29 cellular contexts compared by ENCODE assay signal in genomic region chr3:151320131-151320530, GRCh38. TPM values are rescaled to one million over a fixed set of nuclear protein-coding genes. Genes with fewer than 3 reads are reported as not detected.
A peak's percentile ranks its signal among the peaks of the same experiment; 100 is the strongest.
DNase-seq lines count a peak whose midpoint lies in the region; TF ChIP-seq lines count a peak whose summit lies in the region.
"Had no signal": no experiment of that assay in that cellular context is flagged by ENCODE, and none has a peak within 500 bp of the region (broad histone marks: within the 10 kb centered on the region; RNA-seq: fewer than 3 reads in every experiment).

No MANE protein-coding gene starts in this region.

- H3K27me3 ChIP-seq in adipocyte (replicated peaks; ENCODE audit: control insufficient read depth, insufficient read depth, low read length), result no peaks in the 10 kb centered on the region
- no peaks in the 10 kb centered on the region for H3K27me3 ChIP-seq in fibroblast of lung (ENCODE audit: control insufficient read depth, insufficient read depth, low read length)
- H3K27me3 ChIP-seq in suprapubic skin, result no peaks in the 10 kb centered on the region
- no peaks in the 10 kb centered on the region for H3K27me3 ChIP-seq in left ventricle myocardium inferior (ENCODE audit: low read depth)
- no peaks in the 10 kb centered on the region for H3K27me3 ChIP-seq in H7 (ENCODE audit: control insufficient read depth, insufficient read depth, low read length)
- H3K27me3 ChIP-seq: neural progenitor cell had no signal

- intact Hi-C loops in left ventricle myocardium inferior (cut with micrococcal nuclease), result no loop called here

- H3K36me3 ChIP-seq in adipocyte (ENCODE audit: control insufficient read depth, insufficient read depth, low read length, severe bottlenecking), result no peaks in the 10 kb centered on the region
- no peaks in the 10 kb centered on the region for H3K36me3 ChIP-seq in fibroblast of lung (ENCODE audit: control insufficient read depth, insufficient read depth, low read length)
- H3K36me3 ChIP-seq in suprapubic skin, result no peaks in the 10 kb centered on the region
- H3K36me3 ChIP-seq in left ventricle myocardium inferior, result no peaks in the 10 kb centered on the region
- H3K36me3 ChIP-seq in H7 (replicated peaks; ENCODE audit: control insufficient read depth, insufficient read depth, low read length), result no peaks in the 10 kb centered on the region
- H3K36me3 ChIP-seq: neural progenitor cell had no signal

- TF ChIP-seq CTCF in LNCaP clone FGC (IDR thresholded peaks at IDR 0.05; ENCODE audit: control insufficient read depth, extremely low read depth, insufficient read depth) (no peak), fibroblast of lung (conservative IDR thresholded peaks at IDR 0.05 in 1 of 2, IDR thresholded peaks at IDR 0.05 in 1 of 2; ENCODE audit: low read depth in 1 of 2, low read length in 2 of 2) (no peak), suprapubic skin (IDR thresholded peaks at IDR 0.05) (no peak), left ventricle myocardium inferior (IDR thresholded peaks at IDR 0.05; ENCODE audit: borderline replicate concordance) (no peak)

- 40% methylated on average over 2 of the region's 2 CpGs for WGBS in suprapubic skin

- TF ChIP-seq EP300 in suprapubic skin (IDR thresholded peaks at IDR 0.05), result no peak

- DNase-seq in LNCaP clone FGC (ENCODE audit: low read depth), result peak; percentile 17
- DNase-seq in adipocyte (ENCODE audit: low read depth), result no peak
- peak in 1 of 2 donors; percentile 13 for DNase-seq in fibroblast of lung (ENCODE audit: low read depth in 2 of 2)
- DNase-seq in suprapubic skin (ENCODE audit: low spot score in 2 of 2), result no peak
- no peak for DNase-seq in left ventricle myocardium inferior
- no peak for DNase-seq in ecto neural progenitor cell (ENCODE audit: low spot score)
- no peak for DNase-seq in H7
- DNase-seq: activated CD4-positive, alpha-beta memory T cell treated with anti-CD3 and anti-CD28 coated beads, Interleukin-2, amount 10 ng/mL, durations not matched to agents 7 days and 5 days; activated CD4-positive, alpha-beta T cell treated with anti-CD3 and anti-CD28 coated beads for 1 hour; activated CD8-positive, alpha-beta memory T cell treated with anti-CD3 and anti-CD28 coated beads, Interleukin-2, amount 50 U/mL, for 48 hours; activated gamma-delta T cell; activated naive CD8-positive, alpha-beta T cell treated with anti-CD3 and anti-CD28 coated beads, Interleukin-2, amount 10 ng/mL, durations not matched to agents 7 days and 5 days; C1 segment of cervical spinal cord; COR-L47; DMS53; H9; NCI-H1417 treated with DMSO at 0.1 percent for 48 hours; NCI-H2081; NCI-H226; NCI-H69; SHP77 treated with DMSO at 0.1 percent for 48 hours; stimulated activated CD8-positive, alpha-beta memory T cell treated with anti-CD3 and anti-CD28 coated beads, Interleukin-4, amount 100 ng/mL, for 48 hours; stimulated activated naive CD8-positive, alpha-beta T cell treated with anti-CD3 and anti-CD28 coated beads, Interleukin-15, amount 100 ng/mL, for 72 hours had no signal

- TF ChIP-seq POLR2A in suprapubic skin (IDR thresholded peaks at IDR 0.05), result no peak

- peak overlapping the region; percentile 56 for H3K4me2 ChIP-seq in fibroblast of lung (ENCODE audit: extremely low read depth, insufficient read depth, low read length)
- H3K4me2 ChIP-seq: KMS-11, neural progenitor cell had no signal

- H3K4me3 ChIP-seq in LNCaP clone FGC (ENCODE audit: low read depth, low read length) (no peak overlapping the region), adipocyte (ENCODE audit: low read length) (peak overlapping the region; percentile 22), fibroblast of lung (replicated peaks in 1 of 4; ENCODE audit: control extremely low read depth in 1 of 4, insufficient read depth in 1 of 4, low read depth in 3 of 4, low read length in 4 of 4) (peak overlapping the region in 1 of 4 experiments; percentile 1), suprapubic skin (no peak overlapping the region), left ventricle myocardium inferior (no peak overlapping the region), H7 (ENCODE audit: insufficient read depth, low read depth, low read length) (no peak overlapping the region)
- H3K4me3 ChIP-seq: neural progenitor cell had no signal

- peak overlapping the region; percentile 48 for H3K9ac ChIP-seq in adipocyte (ENCODE audit: low read length)
- H3K9ac ChIP-seq in fibroblast of lung (ENCODE audit: insufficient read depth, low read length), result no peak overlapping the region
- H3K9ac ChIP-seq: KMS-11, neural progenitor cell had no signal

- H4K20me1 ChIP-seq in fibroblast of lung (ENCODE audit: control insufficient read depth, extremely low read depth, insufficient read depth, low read length), result no peaks in the 10 kb centered on the region

- H3K27ac ChIP-seq in fibroblast of lung (ENCODE audit: insufficient read depth, low read length) (peak overlapping the region; percentile 79), suprapubic skin (peak overlapping the region; percentile 81), left ventricle myocardium inferior (replicated peaks) (no peak overlapping the region)
- H3K27ac ChIP-seq: KMS-11, neural progenitor cell had no signal

- H2AFZ ChIP-seq in fibroblast of lung (ENCODE audit: low read length), result no peak overlapping the region
- H2AFZ ChIP-seq: neural progenitor cell had no signal

- no peaks in the 10 kb centered on the region for H3K79me2 ChIP-seq in fibroblast of lung (ENCODE audit: control insufficient read depth, insufficient read depth, low read length)

- H3K4me1 ChIP-seq in adipocyte (ENCODE audit: control insufficient read depth, insufficient read depth, low read length) (peaks cover 36% of the 10 kb centered on the region), fibroblast of lung (ENCODE audit: control insufficient read depth, extremely low read depth, insufficient read depth, low read length) (peaks cover 18% of the 10 kb centered on the region), suprapubic skin (peaks cover 36% of the 10 kb centered on the region), left ventricle myocardium inferior (no peaks in the 10 kb centered on the region)

- H3K9me3 ChIP-seq in adipocyte (ENCODE audit: control insufficient read depth, low read length), result peaks cover 3% of the 10 kb centered on the region
- no peaks in the 10 kb centered on the region for H3K9me3 ChIP-seq in fibroblast of lung (ENCODE audit: control insufficient read depth, insufficient read depth, low read depth, low read length)
- no peaks in the 10 kb centered on the region for H3K9me3 ChIP-seq in suprapubic skin
- H3K9me3 ChIP-seq in left ventricle myocardium inferior (replicated peaks), result no peaks in the 10 kb centered on the region

RNA-seq across cellular contexts. Expression of gene GPR87, which starts 3.5 kb away (rescaled TPM):
- total RNA-seq in fibroblast of lung (0.17 and 0.26 TPM in 2 replicates), suprapubic skin (10 to 100 TPM; 14.7 to 44.3 (median 30.9) TPM), left ventricle myocardium inferior (not detected)
- polyA plus RNA-seq in fibroblast of lung, result 0.05 and 0.11 TPM in 2 replicates
- polyA plus RNA-seq in fibroblast of lung (2012), result 0.10 and 0.30 TPM in 2 replicates
- polyA minus RNA-seq in fibroblast of lung (ENCODE audit: low replicate concordance), result not detected in 2 replicates
- total RNA-seq in H7 (2014; rRNA removed; shearing (Covaris generic)), result 0.21 TPM in 1 of 2 replicates, not detected in the other
- total RNA-seq: activated naive CD8-positive, alpha-beta T cell treated with anti-CD3 and anti-CD28 coated beads, Interleukin-2, amount 10 ng/mL, durations not matched to agents 7 days and 5 days; left lobe of liver; mesenteric fat pad; myocyte had no signal

RNA-seq across cellular contexts. Expression of gene P2RY13, which starts 9.2 kb away (rescaled TPM):
- total RNA-seq in fibroblast of lung (under 0.01 TPM in 1 of 2 replicates, not detected in the other), suprapubic skin (1 to 10 TPM in 2 of 4 donors, under 1 TPM in 2; 0.53 to 3.4 (median 1.3) TPM), left ventricle myocardium inferior (0.96 TPM)
- polyA plus RNA-seq in fibroblast of lung, result 0.03 TPM in 1 of 2 replicates, not detected in the other
- not detected in 2 replicates for polyA plus RNA-seq in fibroblast of lung (2012)
- not detected in 2 replicates for polyA minus RNA-seq in fibroblast of lung (ENCODE audit: low replicate concordance)
- not detected in 2 replicates for total RNA-seq in H7 (2014; rRNA removed; shearing (Covaris generic))
- total RNA-seq: activated CD4-positive, alpha-beta memory T cell treated with anti-CD3 and anti-CD28 coated beads, Interleukin-2, amount 10 ng/mL, durations not matched to agents 7 days and 5 days; activated naive CD8-positive, alpha-beta T cell treated with anti-CD3 and anti-CD28 coated beads, Interleukin-2, amount 10 ng/mL, durations not matched to agents 7 days and 5 days; G401; H9; myocyte had no signal

RNA-seq across cellular contexts. Expression of gene P2RY14, which starts 41.8 kb away (rescaled TPM):
- total RNA-seq in fibroblast of lung (not detected in 2 replicates), suprapubic skin (1 to 10 TPM; 1.1 to 4.2 (median 2.4) TPM), left ventricle myocardium inferior (2.9 TPM)
- polyA plus RNA-seq in fibroblast of lung, result 0.09 and 0.26 TPM in 2 replicates
- 0.29 TPM in 1 of 2 replicates, not detected in the other for polyA plus RNA-seq in fibroblast of lung (2012)
- not detected in 2 replicates for polyA minus RNA-seq in fibroblast of lung (ENCODE audit: low replicate concordance)
- not detected in 2 replicates for total RNA-seq in H7 (2014; rRNA removed; shearing (Covaris generic))
- total RNA-seq: G401, H9, left lobe of liver, myocyte had no signal

Comparison
In these comparisons a context has a peak if more than half of its experiments do, and no peak if none do; other contexts are left out.
1. RNA of gene GPR87, which starts 3.5 kb away (total RNA-seq): 14.7 to 44.3 TPM in suprapubic skin; 0.21 TPM in H7, 0.17 to 0.26 TPM in fibroblast of lung and not detected in left ventricle myocardium inferior (single experiment); every median in the first group is over 10 times any median in the second.